ENCODE assay signal across 2 cellular contexts in genomic region chr7:13044309-13044708, GRCh38.
TF ChIP-seq lines count a peak whose summit lies in the region.

No MANE protein-coding gene starts in this region.

TF ChIP-seq in HEK293, 187 proteins besides CTCF, POLR2A, EP300 and RAD21 (continued from another document):
- TF ChIP-seq, protein P1, sequence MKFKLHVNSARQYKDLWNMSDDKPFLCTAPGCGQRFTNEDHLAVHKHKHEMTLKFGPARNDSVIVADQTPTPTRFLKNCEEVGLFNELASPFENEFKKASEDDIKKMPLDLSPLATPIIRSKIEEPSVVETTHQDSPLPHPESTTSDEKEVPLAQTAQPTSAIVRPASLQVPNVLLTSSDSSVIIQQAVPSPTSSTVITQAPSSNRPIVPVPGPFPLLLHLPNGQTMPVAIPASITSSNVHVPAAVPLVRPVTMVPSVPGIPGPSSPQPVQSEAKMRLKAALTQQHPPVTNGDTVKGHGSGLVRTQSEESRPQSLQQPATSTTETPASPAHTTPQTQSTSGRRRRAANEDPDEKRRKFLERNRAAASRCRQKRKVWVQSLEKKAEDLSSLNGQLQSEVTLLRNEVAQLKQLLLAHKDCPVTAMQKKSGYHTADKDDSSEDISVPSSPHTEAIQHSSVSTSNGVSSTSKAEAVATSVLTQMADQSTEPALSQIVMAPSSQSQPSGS (tag by site-specific recombination; IDR thresholded peaks at IDR 0.05; ENCODE audit: low read depth): peak; percentile 94
- TF ChIP-seq ZNF610 (tag by site-specific recombination; IDR thresholded peaks at IDR 0.05; ENCODE audit: borderline replicate concordance) (no peak), SETDB1 (IDR thresholded peaks at IDR 0.05; ENCODE audit: insufficient read length, low read length) (no peak), ZBTB17 (tag by site-specific recombination; IDR thresholded peaks at IDR 0.05) (peak; percentile 61), ZNF639 (tag by site-specific recombination; IDR thresholded peaks at IDR 0.05) (0 out of 2 replicates have a peak, but pooled peaks have one; percentile 38), ZNF366 (tag by site-specific recombination; conservative IDR thresholded peaks at IDR 0.05) (peak; percentile 71), KLF8 (tag by site-specific recombination; IDR thresholded peaks at IDR 0.05) (peak; percentile 25; the same call in 1 of the 2 replicates), ZNF514 (tag by site-specific recombination; IDR thresholded peaks at IDR 0.05) (no peak), ZNF169 (tag by site-specific recombination; IDR thresholded peaks at IDR 0.05) (no peak), ZNF404 (tag by site-specific recombination; IDR thresholded peaks at IDR 0.05) (no peak), ZNF692 (tag by site-specific recombination; IDR thresholded peaks at IDR 0.05) (0 out of 2 replicates have a peak, but pooled peaks have one; percentile 21), ZEB2 (tag by site-specific recombination; IDR thresholded peaks at IDR 0.05) (0 out of 2 replicates have a peak, but pooled peaks have one; percentile 39), ZNF660 (tag by site-specific recombination; IDR thresholded peaks at IDR 0.05) (0 out of 2 replicates have a peak, but pooled peaks have one; percentile 38), GLIS2 (tag by site-specific recombination; IDR thresholded peaks at IDR 0.05) (no peak), ZNF629 (tag by site-specific recombination; IDR thresholded peaks at IDR 0.05) (peak; percentile 91), ZSCAN30 (tag by site-specific recombination; IDR thresholded peaks at IDR 0.05) (no peak), ZSCAN23 (tag by site-specific recombination; IDR thresholded peaks at IDR 0.05) (no peak), ZNF654 (tag by site-specific recombination; IDR thresholded peaks at IDR 0.05; ENCODE audit: low read depth) (0 out of 2 replicates have a peak, but pooled peaks have one; percentile 2), SP7 (tag by site-specific recombination; IDR thresholded peaks at IDR 0.05) (peak; percentile 35)
- TF ChIP-seq, protein P2, sequence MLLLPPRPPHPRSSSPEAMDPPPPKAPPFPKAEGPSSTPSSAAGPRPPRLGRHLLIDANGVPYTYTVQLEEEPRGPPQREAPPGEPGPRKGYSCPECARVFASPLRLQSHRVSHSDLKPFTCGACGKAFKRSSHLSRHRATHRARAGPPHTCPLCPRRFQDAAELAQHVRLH (tag by site-specific recombination; IDR thresholded peaks at IDR 0.05): peak; percentile 47; the same call in 1 of the 2 replicates
- TF ChIP-seq, protein P3, sequence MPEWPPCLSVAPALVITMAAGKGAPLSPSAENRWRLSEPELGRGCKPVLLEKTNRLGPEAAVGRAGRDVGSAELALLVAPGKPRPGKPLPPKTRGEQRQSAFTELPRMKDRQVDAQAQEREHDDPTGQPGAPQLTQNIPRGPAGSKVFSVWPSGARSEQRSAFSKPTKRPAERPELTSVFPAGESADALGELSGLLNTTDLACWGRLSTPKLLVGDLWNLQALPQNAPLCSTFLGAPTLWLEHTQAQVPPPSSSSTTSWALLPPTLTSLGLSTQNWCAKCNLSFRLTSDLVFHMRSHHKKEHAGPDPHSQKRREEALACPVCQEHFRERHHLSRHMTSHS (tag by site-specific recombination; IDR thresholded peaks at IDR 0.05): no peak
- TF ChIP-seq, protein P4, sequence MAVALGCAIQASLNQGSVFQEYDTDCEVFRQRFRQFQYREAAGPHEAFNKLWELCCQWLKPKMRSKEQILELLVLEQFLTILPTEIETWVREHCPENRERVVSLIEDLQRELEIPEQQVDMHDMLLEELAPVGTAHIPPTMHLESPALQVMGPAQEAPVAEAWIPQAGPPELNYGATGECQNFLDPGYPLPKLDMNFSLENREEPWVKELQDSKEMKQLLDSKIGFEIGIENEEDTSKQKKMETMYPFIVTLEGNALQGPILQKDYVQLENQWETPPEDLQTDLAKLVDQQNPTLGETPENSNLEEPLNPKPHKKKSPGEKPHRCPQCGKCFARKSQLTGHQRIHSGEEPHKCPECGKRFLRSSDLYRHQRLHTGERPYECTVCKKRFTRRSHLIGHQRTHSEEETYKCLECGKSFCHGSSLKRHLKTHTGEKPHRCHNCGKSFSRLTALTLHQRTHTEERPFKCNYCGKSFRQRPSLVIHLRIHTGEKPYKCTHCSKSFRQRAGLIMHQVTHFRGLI (tag by site-specific recombination; IDR thresholded peaks at IDR 0.05): no peak

TF ChIP-seq in K562, 482 proteins besides CTCF, POLR2A, EP300 and RAD21:
- TF ChIP-seq ATF3 (IDR thresholded peaks at IDR 0.05) (peak; percentile 73), ATF3 (CRISPR knock-in tag; conservative IDR thresholded peaks at IDR 0.05) (no peak), ZNF764 (CRISPR knock-in tag; IDR thresholded peaks at IDR 0.05; ENCODE audit: low read depth) (no peak), ATF7 (IDR thresholded peaks at IDR 0.05) (peak; percentile 24; the same call in 1 of the 2 replicates), PRMT5 (CRISPR knock-in tag; IDR thresholded peaks at IDR 0.05) (no peak), SREBF2 (CRISPR knock-in tag; IDR thresholded peaks at IDR 0.05) (no peak), CEBPG (CRISPR knock-in tag; IDR thresholded peaks at IDR 0.05) (no peak), CEBPG (tag; conservative IDR thresholded peaks at IDR 0.05 in 1 of 2, IDR thresholded peaks at IDR 0.05 in 1 of 2) (no peak)
